1 cellular context compared by ENCODE assay signal in the genomic region with DNA sequence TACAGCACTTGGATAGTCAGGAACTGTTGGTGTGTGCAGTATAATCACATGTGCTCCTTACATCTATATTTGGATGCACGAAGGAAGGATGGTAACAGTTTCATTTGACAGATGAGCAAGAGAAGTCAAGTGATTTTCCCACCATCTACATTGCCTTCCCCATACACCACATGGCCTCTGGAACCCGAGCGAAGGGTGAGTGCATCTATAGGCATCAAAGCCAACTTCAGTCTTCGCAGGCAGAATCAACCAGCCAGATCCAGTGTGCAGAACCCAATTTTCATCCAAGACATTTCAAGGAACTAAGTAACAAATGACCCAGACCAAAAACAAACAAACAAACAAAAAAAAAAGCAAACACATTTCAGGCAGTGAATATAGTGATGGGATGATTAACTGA.
TF ChIP-seq lines count a peak whose summit lies in the region.

No MANE protein-coding gene starts in this region.

TF ChIP-seq in A549, 52 proteins besides CTCF, POLR2A, EP300 and RAD21 (continued from another document):
- TF ChIP-seq BCL3 (IDR thresholded peaks at IDR 0.05) (no peak), JUNB (IDR thresholded peaks at IDR 0.05) (no peak)
